Comparison of ENCODE assay signal across 1 cellular context in genomic region chr2:71715951-71716696, GRCh38.
TF ChIP-seq lines count a peak whose summit lies in the region.

No MANE protein-coding gene starts in this region.

TF ChIP-seq in IMR-90, 13 proteins besides CTCF, POLR2A, EP300 and RAD21:
- no peak for TF ChIP-seq BHLHE40 (IDR thresholded peaks at IDR 0.05; ENCODE audit: low read depth, low read length)
- no peak for TF ChIP-seq NFE2L2 (IDR thresholded peaks at IDR 0.05; ENCODE audit: low read depth, low read length)
- no peak for TF ChIP-seq ELK1 (IDR thresholded peaks at IDR 0.05; ENCODE audit: borderline replicate concordance, low read depth, low read length)
- TF ChIP-seq MAFK (IDR thresholded peaks at IDR 0.05; ENCODE audit: low read depth, low read length) = no peak
- TF ChIP-seq CEBPB (IDR thresholded peaks at IDR 0.05; ENCODE audit: low read depth, low read length) = no peak
- no peak for TF ChIP-seq FOS (IDR thresholded peaks at IDR 0.05; ENCODE audit: low read depth, low read length)
- TF ChIP-seq MXI1 (IDR thresholded peaks at IDR 0.05; ENCODE audit: borderline replicate concordance, low read depth, low read length) = no peak
- no peak for TF ChIP-seq RCOR1 (IDR thresholded peaks at IDR 0.05; ENCODE audit: insufficient replicate concordance, low read length)
- TF ChIP-seq SMC3 (IDR thresholded peaks at IDR 0.05; ENCODE audit: low read depth, low read length) = no peak
- TF ChIP-seq CHD1 (IDR thresholded peaks at IDR 0.05; ENCODE audit: low read depth, low read length) = no peak
- no peak for TF ChIP-seq RFX5 (IDR thresholded peaks at IDR 0.05; ENCODE audit: low read depth, low read length)
- TF ChIP-seq MAZ (IDR thresholded peaks at IDR 0.05; ENCODE audit: borderline replicate concordance, low read depth, low read length) = no peak
- TF ChIP-seq, protein P1, sequence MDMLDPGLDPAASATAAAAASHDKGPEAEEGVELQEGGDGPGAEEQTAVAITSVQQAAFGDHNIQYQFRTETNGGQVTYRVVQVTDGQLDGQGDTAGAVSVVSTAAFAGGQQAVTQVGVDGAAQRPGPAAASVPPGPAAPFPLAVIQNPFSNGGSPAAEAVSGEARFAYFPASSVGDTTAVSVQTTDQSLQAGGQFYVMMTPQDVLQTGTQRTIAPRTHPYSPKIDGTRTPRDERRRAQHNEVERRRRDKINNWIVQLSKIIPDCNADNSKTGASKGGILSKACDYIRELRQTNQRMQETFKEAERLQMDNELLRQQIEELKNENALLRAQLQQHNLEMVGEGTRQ (IDR thresholded peaks at IDR 0.05; ENCODE audit: low read depth, low read length) = no peak
